ENCODE assay signal across 12 cellular contexts in genomic region chr9:127661342-127661741, GRCh38. TPM values are rescaled to one million over a fixed set of nuclear protein-coding genes. Genes with fewer than 3 reads are reported as not detected.
DNase-seq lines count a peak whose midpoint lies in the region; ATAC-seq and TF ChIP-seq lines count a peak whose summit lies in the region.
"Had no signal": no experiment of that assay in that cellular context is flagged by ENCODE, and none has a peak within 500 bp of the region (broad histone marks: within the 10 kb centered on the region; RNA-seq: fewer than 3 reads in every experiment).

No MANE protein-coding gene starts in this region.

- no peak for ATAC-seq in GM18909 (IDR thresholded peaks at IDR 0.05; ENCODE audit: poor library complexity, unreplicated experiment)
- ATAC-seq: activated T-cell treated with anti-CD3 and anti-CD28 coated beads, Interleukin-2, amount 50 U/mL, for 72 hours; left cardiac atrium; stimulated activated naive B cell treated with anti-CD40 and anti-IgM and Interleukin-4, amounts not matched to agents 10 μg/mL and 1 μg/mL and 100 μg/mL, for 72 hours had no signal

- peaks cover 16% of the 10 kb centered on the region for H3K4me1 Mint-ChIP-seq in neural crest cell
- H3K4me1 Mint-ChIP-seq: stimulated activated naive B cell treated with anti-CD40 and anti-IgM and Interleukin-4, amounts not matched to agents 10 μg/mL and 1 μg/mL and 100 μg/mL, for 72 hours had no signal

- CTCF ChIA-PET in GM10248 (lab: Yijun Ruan, JAX): interaction anchor here (0.6 kb wide), 1 partner anchor 17 kb away, joined by 3 read pairs; no protein-coding TSS in a partner anchor

- H3K36me3 Mint-ChIP-seq in neural crest cell (ENCODE audit: low read depth): peaks cover 4% of the 10 kb centered on the region
- H3K36me3 Mint-ChIP-seq: stimulated activated naive B cell treated with anti-CD40 and anti-IgM and Interleukin-4, amounts not matched to agents 10 μg/mL and 1 μg/mL and 100 μg/mL, for 72 hours had no signal

- DNase-seq in DMS153 (lab: John Stamatoyannopoulos, UW): peak; percentile 43
- DNase-seq in NCI-H2196 (lab: John Stamatoyannopoulos, UW; ENCODE audit: unreplicated experiment): peak; percentile 27
- peak; percentile 73 to 99 for DNase-seq in cerebellar nuclear complex (lab: John Stamatoyannopoulos, UW)
- DNase-seq in neural crest cell (ENCODE audit: low read depth, low spot score): no peak
- DNase-seq in COLO829 (ENCODE audit: low spot score): no peak
- DNase-seq in GM10248 (ENCODE audit: extremely low spot score): no peak
- DNase-seq in NCI-H187 treated with DMSO at 0.1 percent for 48 hours (lab: John Stamatoyannopoulos, UW): no peak
- DNase-seq: activated T-cell treated with anti-CD3 and anti-CD28 coated beads, Interleukin-2, amount 50 U/mL, for 72 hours; effector memory CD4-positive, alpha-beta T cell; left cardiac atrium; stimulated activated naive B cell treated with anti-CD40 and anti-IgM and Interleukin-4, amounts not matched to agents 10 μg/mL and 1 μg/mL and 100 μg/mL, for 72 hours had no signal

- H3K27me3 Mint-ChIP-seq in neural crest cell (ENCODE audit: low read depth): no peaks in the 10 kb centered on the region

- H3K4me3 Mint-ChIP-seq in neural crest cell: no peak overlapping the region
- H3K4me3 Mint-ChIP-seq: activated T-cell treated with anti-CD3 and anti-CD28 coated beads, Interleukin-2, amount 50 U/mL, for 72 hours; stimulated activated naive B cell treated with anti-CD40 and anti-IgM and Interleukin-4, amounts not matched to agents 10 μg/mL and 1 μg/mL and 100 μg/mL, for 72 hours had no signal

- POLR2A ChIA-PET in GM10248 (lab: Yijun Ruan, JAX): no interaction called here

- no peaks in the 10 kb centered on the region for H3K9me3 Mint-ChIP-seq in neural crest cell
- H3K9me3 Mint-ChIP-seq: activated T-cell treated with anti-CD3 and anti-CD28 coated beads, Interleukin-2, amount 50 U/mL, for 72 hours; stimulated activated naive B cell treated with anti-CD40 and anti-IgM and Interleukin-4, amounts not matched to agents 10 μg/mL and 1 μg/mL and 100 μg/mL, for 72 hours had no signal

- peak overlapping the region; percentile 32 for H3K27ac Mint-ChIP-seq in neural crest cell (ENCODE audit: unreplicated experiment)
- H3K27ac Mint-ChIP-seq: activated T-cell treated with anti-CD3 and anti-CD28 coated beads, Interleukin-2, amount 50 U/mL, for 72 hours; stimulated activated naive B cell treated with anti-CD40 and anti-IgM and Interleukin-4, amounts not matched to agents 10 μg/mL and 1 μg/mL and 100 μg/mL, for 72 hours had no signal

- TF ChIP-seq CTCF in neural crest cell (conservative IDR thresholded peaks at IDR 0.05) (no peak), GM10248 (IDR thresholded peaks at IDR 0.05; ENCODE audit: control extremely low read depth, extremely low read depth, low read depth, missing control alignments) (no peak)

RNA-seq across cellular contexts. Expression of gene CFAP157, which starts 45.4 kb away (rescaled TPM):
- total RNA-seq in neural crest cell: 0.16 TPM in 1 of 2 replicates, not detected in the other
- total RNA-seq: activated T-cell treated with anti-CD3 and anti-CD28 coated beads, Interleukin-2, amount 50 U/mL, for 72 hours; left cardiac atrium had no signal

RNA-seq across cellular contexts. Expression of gene STXBP1, which starts 49.3 kb away (rescaled TPM):
- total RNA-seq in neural crest cell: 53.3 and 56.1 TPM in 2 replicates

RNA-seq across cellular contexts. Expression of gene PTRH1, which starts 54.1 kb away (rescaled TPM):
- 7.2 and 9.8 TPM in 2 replicates for total RNA-seq in neural crest cell

RNA-seq across cellular contexts. Expression of gene TTC16, which starts 54.5 kb away (rescaled TPM):
- not detected in 2 replicates for total RNA-seq in neural crest cell

Comparison
In these comparisons a context has a peak if more than half of its experiments do, and no peak if none do; other contexts are left out.
1. DNase-seq: peak in DMS153 (single experiment), NCI-H2196 (single experiment) and cerebellar nuclear complex (2 of 2); none in neural crest cell (single experiment), COLO829 (single experiment), GM10248 (single experiment) and NCI-H187 treated with DMSO at 0.1 percent for 48 hours (single experiment).